8 cellular contexts compared by ENCODE assay signal in the genomic region with DNA sequence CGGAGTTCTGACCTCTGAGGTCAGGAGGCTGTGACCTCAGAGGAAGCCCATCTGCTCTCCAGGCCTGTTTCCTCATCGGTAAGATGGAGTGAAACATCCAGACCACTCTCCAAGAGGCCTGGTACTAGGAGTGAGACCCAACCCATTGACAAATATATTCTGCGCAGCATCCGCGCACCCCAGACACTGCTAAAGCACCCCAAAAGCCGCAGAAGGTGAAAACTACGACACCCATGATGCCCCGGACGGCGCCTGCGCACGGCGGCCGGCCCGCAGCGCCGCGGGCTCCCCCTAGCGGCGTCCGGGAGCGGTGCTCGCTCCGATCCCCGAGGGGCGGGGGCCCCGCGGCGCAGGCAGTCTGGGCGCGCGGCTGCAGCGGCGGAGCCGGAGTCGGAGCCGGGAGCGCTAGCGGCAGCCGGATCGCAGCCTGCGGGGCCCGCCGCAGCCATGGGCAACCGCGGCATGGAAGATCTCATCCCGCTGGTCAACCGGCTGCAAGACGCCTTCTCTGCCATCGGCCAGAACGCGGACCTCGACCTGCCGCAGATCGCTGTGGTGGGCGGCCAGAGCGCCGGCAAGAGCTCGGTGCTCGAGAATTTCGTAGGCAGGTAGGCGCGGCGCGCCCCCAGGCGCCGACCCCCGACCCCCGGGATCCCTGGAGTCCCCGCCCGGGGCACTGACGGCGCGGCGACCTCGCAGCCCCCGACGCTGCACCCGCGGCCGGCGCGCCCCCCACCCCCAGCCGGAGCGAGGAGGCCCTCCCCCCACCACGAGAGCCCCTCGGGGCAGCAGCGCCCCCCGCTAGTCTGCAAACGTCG. TPM values are rescaled to one million over a fixed set of nuclear protein-coding genes. Genes with fewer than 3 reads are reported as not detected.
DNase-seq lines count a peak whose midpoint lies in the region; ATAC-seq and TF ChIP-seq lines count a peak whose summit lies in the region.

Gene DNM1 (plus strand): TSS at position 356 of the 818 bp plus-strand sequence. CDS start 92 bp downstream, at position 448.

- peaks cover 12% of the 10 kb centered on the region for H3K27me3 Mint-ChIP-seq in GM23338 (ENCODE audit: insufficient read depth, low read depth, poor library complexity)

- peak within 1 kb of the TSS; percentile 88 for H3K4me3 Mint-ChIP-seq in GM23338

- peak within 1 kb of the TSS; percentile 57 for H3K9ac ChIP-seq in DND-41 (ENCODE audit: low read depth, low read length)

- H3K27ac Mint-ChIP-seq in GM23338: peak within 1 kb of the TSS; percentile 90

- no peaks in the 10 kb centered on the region for H3K9me2 ChIP-seq in GM23338 (ENCODE audit: insufficient read depth)

- H3K4me3 ChIP-seq in DND-41 (ENCODE audit: low read depth in 1 of 2, low read length in 2 of 2) (peak within 1 kb of the TSS; percentile 26 to 62; a peak in 3 of 4 replicates), GM23338 (peak within 1 kb of the TSS; percentile 90), MG63 (peak within 1 kb of the TSS; percentile 43), retinal pigment epithelial cell (ENCODE audit: low read length) (peak within 1 kb of the TSS; percentile 68)

- no peaks in the 10 kb centered on the region for H3K9me3 ChIP-seq in DND-41 (ENCODE audit: insufficient read depth, low read length, severe bottlenecking)
- H3K9me3 ChIP-seq in MG63: no peaks in the 10 kb centered on the region

- H3K4me2 ChIP-seq in DND-41 (ENCODE audit: insufficient read depth, low read length): peak within 1 kb of the TSS; percentile 96
- H3K4me2 ChIP-seq in GM23338: peak within 1 kb of the TSS; percentile 96

- H3K9me3 Mint-ChIP-seq in GM23338: no peaks in the 10 kb centered on the region; the same call in 2 of the 3 replicates

- DNase-seq in DND-41 (peak; percentile 67), GM23338 (ENCODE audit: low spot score) (peak; percentile 77), MG63 (peak; percentile 60), T-helper 9 cell (peak; percentile 64), astrocyte of the hippocampus (ENCODE audit: low read depth, low spot score) (peak; percentile 88), hypothalamus (lab: John Stamatoyannopoulos, UW) (peak in 38 of 51 donors; percentile 11 to 77 (median 39)), retinal pigment epithelial cell (ENCODE audit: low read depth) (no peak)

- H3K36me3 ChIP-seq in DND-41 (ENCODE audit: insufficient read depth, low read length) (no peaks in the 10 kb centered on the region), GM23338 (ENCODE audit: insufficient read depth) (no peaks in the 10 kb centered on the region), MG63 (no peaks in the 10 kb centered on the region)

- peak; percentile 87 for ATAC-seq in DND-41 (ENCODE audit: insufficient read depth, low read depth)
- peak; percentile 78 for ATAC-seq in GM23338
- ATAC-seq in HG03108 (IDR thresholded peaks at IDR 0.05; ENCODE audit: unreplicated experiment): no peak

- H3K4me1 ChIP-seq in DND-41 (ENCODE audit: insufficient read depth, low read length): peaks cover 24% of the 10 kb centered on the region
- peaks cover 9% of the 10 kb centered on the region; the same call in 1 of the 2 replicates for H3K4me1 ChIP-seq in GM23338 (ENCODE audit: insufficient read depth)

- H3K27ac ChIP-seq in DND-41 (ENCODE audit: low read length) (peak within 1 kb of the TSS; percentile 20), GM23338 (ENCODE audit: low read depth) (no peak within 1 kb of the TSS)

- H2AFZ ChIP-seq in DND-41 (ENCODE audit: low read depth, low read length): peak within 1 kb of the TSS; percentile 72
- peak within 1 kb of the TSS; percentile 98 for H2AFZ ChIP-seq in GM23338

- H3K4me1 Mint-ChIP-seq in GM23338: peaks cover 32% of the 10 kb centered on the region

- H3K79me2 ChIP-seq in DND-41 (ENCODE audit: insufficient read depth, low read length): no peaks in the 10 kb centered on the region
- H3K79me2 ChIP-seq in GM23338 (replicated peaks; ENCODE audit: insufficient read depth): 0 out of 2 replicates have a peak, but pooled peaks cover 4% of the 10 kb centered on the region

- TF ChIP-seq CTCF in DND-41 (IDR thresholded peaks at IDR 0.05; ENCODE audit: borderline replicate concordance, extremely low read depth, low read length, poor library complexity, severe bottlenecking) (peak; percentile 88), GM23338 (conservative IDR thresholded peaks at IDR 0.05; ENCODE audit: low read depth in 2 of 2) (peak; percentile 49 to 78), retinal pigment epithelial cell (conservative IDR thresholded peaks at IDR 0.05; ENCODE audit: low read depth, low read length) (peak; percentile 56)

- H3K36me3 Mint-ChIP-seq in GM23338 (ENCODE audit: low read depth): no peaks in the 10 kb centered on the region; the same call in 2 of the 3 replicates

- H3F3A ChIP-seq in GM23338 (replicated peaks; ENCODE audit: low read depth): peaks cover 9% of the 10 kb centered on the region

- H4K20me1 ChIP-seq in DND-41 (ENCODE audit: insufficient read depth, low read length) (no peaks in the 10 kb centered on the region; the same call in 1 of the 2 replicates), GM23338 (replicated peaks; ENCODE audit: insufficient read depth) (0 out of 2 replicates have a peak, but pooled peaks cover 3% of the 10 kb centered on the region)

- peaks cover 4% of the 10 kb centered on the region for H3K27me3 ChIP-seq in DND-41 (ENCODE audit: insufficient read depth, low read length, poor library complexity)
- H3K27me3 ChIP-seq in GM23338 (ENCODE audit: insufficient read depth): no peaks in the 10 kb centered on the region
- peaks cover 6% of the 10 kb centered on the region for H3K27me3 ChIP-seq in MG63

TF ChIP-seq in GM23338, 12 proteins besides CTCF, POLR2A, EP300 and RAD21:
- TF ChIP-seq POLR2AphosphoS5 (IDR thresholded peaks at IDR 0.05; ENCODE audit: low read depth) (peak; percentile 66), STAT1 (IDR thresholded peaks at IDR 0.05; ENCODE audit: unreplicated experiment) (no peak)
- TF ChIP-seq, protein P1, sequence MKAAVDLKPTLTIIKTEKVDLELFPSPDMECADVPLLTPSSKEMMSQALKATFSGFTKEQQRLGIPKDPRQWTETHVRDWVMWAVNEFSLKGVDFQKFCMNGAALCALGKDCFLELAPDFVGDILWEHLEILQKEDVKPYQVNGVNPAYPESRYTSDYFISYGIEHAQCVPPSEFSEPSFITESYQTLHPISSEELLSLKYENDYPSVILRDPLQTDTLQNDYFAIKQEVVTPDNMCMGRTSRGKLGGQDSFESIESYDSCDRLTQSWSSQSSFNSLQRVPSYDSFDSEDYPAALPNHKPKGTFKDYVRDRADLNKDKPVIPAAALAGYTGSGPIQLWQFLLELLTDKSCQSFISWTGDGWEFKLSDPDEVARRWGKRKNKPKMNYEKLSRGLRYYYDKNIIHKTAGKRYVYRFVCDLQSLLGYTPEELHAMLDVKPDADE (IDR thresholded peaks at IDR 0.05): peak; percentile 46; the same call in 1 of the 2 replicates

RNA-seq across cellular contexts. Expression of gene DNM1, which starts in this region (rescaled TPM):
- total RNA-seq in GM23338 (2014; rRNA removed; shearing (Covaris generic)): 42.0 and 43.2 TPM in 2 replicates
- polyA plus RNA-seq in GM23338 (2016; fragmentation: Nextera tagmentation; extraction: Ambion mirVana): 24.0 and 36.0 TPM in 2 replicates
- total RNA-seq in MG63 (2014; rRNA removed; shearing (Covaris generic); ENCODE audit: low replicate concordance): 0.20 and 0.30 TPM in 2 replicates

Comparison
In these comparisons a context has a peak if more than half of its experiments do, and no peak if none do; other contexts are left out.
1. RNA of gene DNM1 (total RNA-seq): 42.0 to 43.2 TPM in GM23338; 0.20 to 0.30 TPM in MG63; every median in the first group is over 10 times any median in the second.
2. Peak in DNase-seq and H3K4me3 ChIP-seq in MG63; RNA of the gene not detected or under 1 TPM.
3. Peak in every context shown above with its lines, with median percentiles within 50 percentile points of each other: H3K4me3 ChIP-seq and CTCF ChIP-seq.